ENCODE assay signal across 21 cellular contexts in genomic region chr16:53458623-53459022, GRCh38. TPM values are rescaled to one million over a fixed set of nuclear protein-coding genes. Genes with fewer than 3 reads are reported as not detected.
A peak's percentile ranks its signal among the peaks of the same experiment; 100 is the strongest.
DNase-seq lines count a peak whose midpoint lies in the region; ATAC-seq and TF ChIP-seq lines count a peak whose summit lies in the region.
"Had no signal": no experiment of that assay in that cellular context is flagged by ENCODE, and none has a peak within 500 bp of the region (broad histone marks: within the 10 kb centered on the region; RNA-seq: fewer than 3 reads in every experiment).

No MANE protein-coding gene starts in this region.

- peaks cover 74% of the 10 kb centered on the region for H3K36me3 Mint-ChIP-seq in T-helper 1 cell treated with Interleukin-12 subunit alpha and Interleukin-12 subunit beta and Interleukin-4 antibody, amounts not matched to agents 30 μg/mL and 1 μg/mL, for 36 hours (ENCODE audit: low read depth)
- H3K36me3 Mint-ChIP-seq in activated CD8-positive, alpha-beta T cell treated with anti-CD3 and anti-CD28 coated beads for 36 hours (ENCODE audit: low read depth) = peaks cover 72% of the 10 kb centered on the region
- peaks cover 6 to 74% (median 70%) of the 10 kb centered on the region in 5 donors for H3K36me3 Mint-ChIP-seq in naive thymus-derived CD4-positive, alpha-beta T cell

- H3K79me2 ChIP-seq in DND-41 (ENCODE audit: insufficient read depth, low read length) (no peaks in the 10 kb centered on the region), trophoblast cell (ENCODE audit: control insufficient read depth, insufficient read depth, low read length, poor library complexity) (no peaks in the 10 kb centered on the region)

- TF ChIP-seq POLR2A in gastrocnemius medialis (IDR thresholded peaks at IDR 0.05) = no peak

- in situ Hi-C loops in gastrocnemius medialis (cut with MboI; ENCODE audit: low sequenced_read_pairs in 4 of 4) = loop anchor here in 1 of 4 donors (25.0 kb wide), 1 partner anchor 146 kb away; no protein-coding TSS in a partner anchor

- H3K18ac ChIP-seq in trophoblast cell (ENCODE audit: low read length) = no peak overlapping the region

- H4K8ac ChIP-seq in trophoblast cell (ENCODE audit: low read depth, low read length) = no peak overlapping the region

- no peaks in the 10 kb centered on the region for H3K79me1 ChIP-seq in trophoblast cell (ENCODE audit: low read length)

- H4K20me1 ChIP-seq in DND-41 (ENCODE audit: insufficient read depth, low read length) = peaks cover 29% of the 10 kb centered on the region

- CTCF ChIA-PET in activated CD8-positive, alpha-beta T cell treated with anti-CD3 and anti-CD28 coated beads for 36 hours (lab: Charles Lee) = interaction anchor here (1.7 kb wide), 1 partner anchor 44 kb away, joined by 5 read pairs; the partner anchor contains the start of gene AKTIP
- CTCF ChIA-PET in naive thymus-derived CD4-positive, alpha-beta T cell (lab: Charles Lee) = interaction anchor here (0.7 to 3.8 kb wide), 3 partner anchors 8 to 24 kb away, joined by 3 to 41 read pairs (median 3); partner anchors contain the start of gene RBL2

- H3K4me2 ChIP-seq in DND-41 (ENCODE audit: insufficient read depth, low read length) = 0 out of 2 replicates have a peak overlapping the region, but pooled peaks have one; percentile 59
- no peak overlapping the region for H3K4me2 ChIP-seq in trophoblast cell (ENCODE audit: low read length)
- H3K4me2 ChIP-seq: BLaER1, GM23338 had no signal

- H3K9ac ChIP-seq in DND-41 (ENCODE audit: low read depth, low read length) = no peak overlapping the region
- no peak overlapping the region for H3K9ac ChIP-seq in trophoblast cell (ENCODE audit: low read length)
- H3K9ac ChIP-seq: BLaER1 had no signal

- peaks cover 68% of the 10 kb centered on the region for H3K36me3 ChIP-seq in DND-41 (ENCODE audit: insufficient read depth, low read length)
- peaks cover 11 to 32% (median 29%) of the 10 kb centered on the region in 3 experiments for H3K36me3 ChIP-seq in naive thymus-derived CD4-positive, alpha-beta T cell (ENCODE audit: control insufficient read depth in 2 of 3, insufficient read depth in 3 of 3, low read length in 3 of 3)
- peaks cover 3 to 85% of the 10 kb centered on the region in 2 donors for H3K36me3 ChIP-seq in gastrocnemius medialis
- peaks cover 14 to 19% of the 10 kb centered on the region in 2 experiments for H3K36me3 ChIP-seq in trophoblast cell (ENCODE audit: control insufficient read depth in 1 of 2, insufficient read depth in 2 of 2, low read length in 2 of 2)

- H3K4me3 ChIP-seq in DND-41 (ENCODE audit: low read depth in 1 of 2, low read length in 2 of 2) (no peak overlapping the region), gastrocnemius medialis (no peak overlapping the region), trophoblast cell (ENCODE audit: low read depth, low read length) (no peak overlapping the region)
- peak overlapping the region; percentile 8 for H3K4me3 ChIP-seq in naive thymus-derived CD4-positive, alpha-beta T cell (ENCODE audit: low read length)
- H3K4me3 ChIP-seq: BLaER1, colonic mucosa, GM23338, prostate gland, SJCRH30, skin epidermis had no signal

- H3K4me1 Mint-ChIP-seq in T-helper 1 cell treated with Interleukin-12 subunit alpha and Interleukin-12 subunit beta and Interleukin-4 antibody, amounts not matched to agents 30 μg/mL and 1 μg/mL, for 36 hours (ENCODE audit: low read depth) = peaks cover 70% of the 10 kb centered on the region
- H3K4me1 Mint-ChIP-seq in activated CD8-positive, alpha-beta T cell treated with anti-CD3 and anti-CD28 coated beads for 36 hours (ENCODE audit: low read depth) = peaks cover 85% of the 10 kb centered on the region
- H3K4me1 Mint-ChIP-seq in naive thymus-derived CD4-positive, alpha-beta T cell = peaks cover 59 to 100% (median 88%) of the 10 kb centered on the region in 7 donors

- WGBS in trophoblast cell (ENCODE audit: extremely low coverage, insufficient coverage, insufficient read length) = no CpG with 5 or more reads among the region's 8 CpGs

- H3K14ac ChIP-seq in trophoblast cell (ENCODE audit: low read length) = no peak overlapping the region

- no peak overlapping the region for H2AK5ac ChIP-seq in trophoblast cell (ENCODE audit: low read length)

- peaks cover 4% of the 10 kb centered on the region for H3K9me3 Mint-ChIP-seq in T-helper 1 cell treated with Interleukin-12 subunit alpha and Interleukin-12 subunit beta and Interleukin-4 antibody, amounts not matched to agents 30 μg/mL and 1 μg/mL, for 36 hours
- H3K9me3 Mint-ChIP-seq in activated CD8-positive, alpha-beta T cell treated with anti-CD3 and anti-CD28 coated beads for 36 hours = no peaks in the 10 kb centered on the region
- H3K9me3 Mint-ChIP-seq in naive thymus-derived CD4-positive, alpha-beta T cell = peaks cover 0 to 3% (median 0%) of the 10 kb centered on the region in 11 donors
- H3K9me3 Mint-ChIP-seq: GM23338, naive B cell had no signal

- H3K27ac ChIP-seq in DND-41 (ENCODE audit: low read length) (peak overlapping the region; percentile 49), gastrocnemius medialis (no peak overlapping the region), trophoblast cell (ENCODE audit: low read depth, low read length) (no peak overlapping the region)
- H3K27ac ChIP-seq in naive thymus-derived CD4-positive, alpha-beta T cell (ENCODE audit: low read depth, low read length) = peak overlapping the region; percentile 65
- H3K27ac ChIP-seq: 22Rv1, BLaER1, colonic mucosa, prostate gland, SJCRH30 had no signal

- H3K9me3 ChIP-seq in DND-41 (ENCODE audit: insufficient read depth, low read length, severe bottlenecking) = no peaks in the 10 kb centered on the region
- H3K9me3 ChIP-seq in naive thymus-derived CD4-positive, alpha-beta T cell (ENCODE audit: control insufficient read depth in 2 of 3, low read length in 3 of 3) = no peaks in the 10 kb centered on the region
- no peaks in the 10 kb centered on the region for H3K9me3 ChIP-seq in gastrocnemius medialis
- H3K9me3 ChIP-seq in trophoblast cell (ENCODE audit: insufficient read depth, low read depth, low read length) = no peaks in the 10 kb centered on the region
- H3K9me3 ChIP-seq: BLaER1, colonic mucosa, prostate gland, SJCRH30 had no signal

- TF ChIP-seq CTCF in DND-41 (IDR thresholded peaks at IDR 0.05; ENCODE audit: borderline replicate concordance, extremely low read depth, low read length, poor library complexity, severe bottlenecking) (no peak), gastrocnemius medialis (IDR thresholded peaks at IDR 0.05 in 4 of 5, conservative IDR thresholded peaks at IDR 0.05 in 1 of 5) (no peak)
- no peak for TF ChIP-seq CTCF in activated CD8-positive, alpha-beta T cell treated with anti-CD3 and anti-CD28 coated beads for 36 hours (IDR thresholded peaks at IDR 0.05)

- POLR2A ChIA-PET in activated CD8-positive, alpha-beta T cell treated with anti-CD3 and anti-CD28 coated beads for 36 hours (lab: Charles Lee) = interaction anchor here (0.7 to 1.2 kb wide), 3 partner anchors 10 to 24 kb away, joined by 3 to 5 read pairs (median 3); no protein-coding TSS in a partner anchor
- POLR2A ChIA-PET in naive thymus-derived CD4-positive, alpha-beta T cell (lab: Charles Lee) = interaction anchor here (0.7 to 18.1 kb wide), 10 partner anchors 12 to 90 kb away, joined by 3 to 517 read pairs (median 14); partner anchors contain the start of genes AKTIP and RBL2

- no peaks in the 10 kb centered on the region for H3K27me3 Mint-ChIP-seq in T-helper 1 cell treated with Interleukin-12 subunit alpha and Interleukin-12 subunit beta and Interleukin-4 antibody, amounts not matched to agents 30 μg/mL and 1 μg/mL, for 36 hours (ENCODE audit: low read depth)
- no peaks in the 10 kb centered on the region for H3K27me3 Mint-ChIP-seq in activated CD8-positive, alpha-beta T cell treated with anti-CD3 and anti-CD28 coated beads for 36 hours
- peaks cover 0 to 2% (median 0%) of the 10 kb centered on the region in 5 donors for H3K27me3 Mint-ChIP-seq in naive thymus-derived CD4-positive, alpha-beta T cell
- H3K27me3 Mint-ChIP-seq: naive B cell had no signal

- no peak overlapping the region for H4K91ac ChIP-seq in trophoblast cell (ENCODE audit: low read depth, low read length)

- no peak overlapping the region for H3K23ac ChIP-seq in trophoblast cell (ENCODE audit: low read length)

- no peak overlapping the region for H2AFZ ChIP-seq in DND-41 (ENCODE audit: low read depth, low read length)
- no peak overlapping the region for H2AFZ ChIP-seq in trophoblast cell (ENCODE audit: insufficient read depth, low read length, poor library complexity)
- H2AFZ ChIP-seq: GM23338 had no signal

- no peak overlapping the region for H4K12ac ChIP-seq in trophoblast cell (ENCODE audit: low read depth, low read length)

- H2BK12ac ChIP-seq in trophoblast cell (ENCODE audit: low read length) = no peak overlapping the region

- H2BK5ac ChIP-seq in trophoblast cell (ENCODE audit: low read depth, low read length, poor library complexity) = no peak overlapping the region

- peak overlapping the region; percentile 84 for H3K27ac Mint-ChIP-seq in T-helper 1 cell treated with Interleukin-12 subunit alpha and Interleukin-12 subunit beta and Interleukin-4 antibody, amounts not matched to agents 30 μg/mL and 1 μg/mL, for 36 hours
- H3K27ac Mint-ChIP-seq in activated CD8-positive, alpha-beta T cell treated with anti-CD3 and anti-CD28 coated beads for 36 hours = peak overlapping the region; percentile 72
- peak overlapping the region; percentile 88 to 99 (median 96) for H3K27ac Mint-ChIP-seq in naive thymus-derived CD4-positive, alpha-beta T cell
- H3K27ac Mint-ChIP-seq: GM23338 had no signal

- DNase-seq in T-helper 1 cell (no peak), DND-41 (no peak), NOMO-1 (lab: John Stamatoyannopoulos, UW; ENCODE audit: unreplicated experiment in 2 of 2) (no peak), gastrocnemius medialis (no peak), trophoblast cell (no peak)
- DNase-seq in activated CD8-positive, alpha-beta T cell treated with anti-CD3 and anti-CD28 coated beads for 36 hours = no peak
- no peak for DNase-seq in naive thymus-derived CD4-positive, alpha-beta T cell
- DNase-seq: activated effector memory CD4-positive, alpha-beta T cell treated with anti-CD3 and anti-CD28 coated beads, Interleukin-2, amount 50 U/mL, for 16 hours; colonic mucosa; DMS79; hippocampal formation; kidney; naive B cell; SJCRH30; stimulated activated CD4-positive, alpha-beta T cell treated with anti-CD3 and anti-CD28 coated beads, Interleukin-4, amount 100 ng/mL, for 24 hours had no signal

- no peak overlapping the region for H2BK120ac ChIP-seq in trophoblast cell (ENCODE audit: insufficient read depth, low read length, poor library complexity)

- H3K4me3 Mint-ChIP-seq in T-helper 1 cell treated with Interleukin-12 subunit alpha and Interleukin-12 subunit beta and Interleukin-4 antibody, amounts not matched to agents 30 μg/mL and 1 μg/mL, for 36 hours = peak overlapping the region; percentile 83
- peak overlapping the region; percentile 68 for H3K4me3 Mint-ChIP-seq in activated CD8-positive, alpha-beta T cell treated with anti-CD3 and anti-CD28 coated beads for 36 hours
- H3K4me3 Mint-ChIP-seq in naive thymus-derived CD4-positive, alpha-beta T cell = peak overlapping the region; percentile 64 to 93 (median 87)
- H3K4me3 Mint-ChIP-seq: GM23338 had no signal

- H3K4me1 ChIP-seq in DND-41 (ENCODE audit: insufficient read depth, low read length) (peaks cover 50% of the 10 kb centered on the region), gastrocnemius medialis (no peaks in the 10 kb centered on the region), trophoblast cell (ENCODE audit: control insufficient read depth in 1 of 2, insufficient read depth in 2 of 2, low read length in 2 of 2) (no peaks in the 10 kb centered on the region)
- H3K4me1 ChIP-seq in naive thymus-derived CD4-positive, alpha-beta T cell (ENCODE audit: control insufficient read depth in 2 of 2, insufficient read depth in 2 of 2, low read length in 2 of 2) = peaks cover 70 to 76% of the 10 kb centered on the region in 2 donors
- H3K4me1 ChIP-seq: colonic mucosa, SJCRH30 had no signal

- no peak overlapping the region for H3K4ac ChIP-seq in trophoblast cell (ENCODE audit: low read depth, low read length)

- H3K27me3 ChIP-seq in DND-41 (ENCODE audit: insufficient read depth, low read length, poor library complexity) (no peaks in the 10 kb centered on the region), gastrocnemius medialis (no peaks in the 10 kb centered on the region), trophoblast cell (ENCODE audit: insufficient read depth, low read length) (no peaks in the 10 kb centered on the region)
- no peaks in the 10 kb centered on the region for H3K27me3 ChIP-seq in naive thymus-derived CD4-positive, alpha-beta T cell (ENCODE audit: control insufficient read depth in 2 of 2, insufficient read depth in 2 of 2, low read length in 2 of 2)
- H3K27me3 ChIP-seq: BLaER1, colonic mucosa, SJCRH30 had no signal

- ATAC-seq in DND-41 (ENCODE audit: insufficient read depth, low read depth) (no peak), gastrocnemius medialis (no peak)
- ATAC-seq in activated CD8-positive, alpha-beta T cell treated with anti-CD3 and anti-CD28 coated beads for 36 hours = no peak
- no peak for ATAC-seq in naive thymus-derived CD4-positive, alpha-beta T cell
- ATAC-seq: GM23338 had no signal

- intact Hi-C loops in activated CD8-positive, alpha-beta T cell treated with anti-CD3 and anti-CD28 coated beads for 36 hours (cut with micrococcal nuclease) = loop anchor here (5.0 kb wide), 1 partner anchor 44 kb away; the partner anchor contains the start of gene AKTIP
- intact Hi-C loops in naive thymus-derived CD4-positive, alpha-beta T cell (cut with micrococcal nuclease) = loop anchor here (1.0 to 5.0 kb wide), 2 partner anchors 12 to 244 kb away; partner anchors contain the start of genes FTO (in 1 of the 2) and RPGRIP1L (in 1 of the 2)
- intact Hi-C loops in gastrocnemius medialis (cut with DNase I; ENCODE audit: low total_unique reads) = loop anchor here (10.0 kb wide), 1 partner anchor 144 kb away; no protein-coding TSS in a partner anchor

RNA-seq across cellular contexts. Expression of gene RBL2, which starts 24.4 kb away (rescaled TPM):
- 10 to 100 TPM; 67.2 to 73.5 TPM for total RNA-seq in activated CD8-positive, alpha-beta T cell treated with anti-CD3 and anti-CD28 coated beads for 36 hours
- 100 to 1,000 TPM; 158 to 452 (median 206) TPM for total RNA-seq in naive thymus-derived CD4-positive, alpha-beta T cell
- 100 to 1,000 TPM; 253 to 328 TPM for polyA plus RNA-seq in naive thymus-derived CD4-positive, alpha-beta T cell
- total RNA-seq in gastrocnemius medialis = 10 to 100 TPM; 48.0 to 60.6 (median 58.0) TPM
- polyA plus RNA-seq in trophoblast cell (2013) = 18.2 and 18.5 TPM in 2 replicates

RNA-seq across cellular contexts. Expression of gene AKTIP, which starts 44.4 kb away (rescaled TPM):
- 10 to 100 TPM; 24.4 to 24.7 TPM for total RNA-seq in activated CD8-positive, alpha-beta T cell treated with anti-CD3 and anti-CD28 coated beads for 36 hours
- 100 to 1,000 TPM in 2 of 5 experiments, 10 to 100 TPM in 3; 42.9 to 122 (median 66.7) TPM for total RNA-seq in naive thymus-derived CD4-positive, alpha-beta T cell
- polyA plus RNA-seq in naive thymus-derived CD4-positive, alpha-beta T cell = 100 to 1,000 TPM; 102 to 130 TPM
- 100 to 1,000 TPM in 1 of 4 donors, 10 to 100 TPM in 3; 86.2 to 102 (median 94.1) TPM for total RNA-seq in gastrocnemius medialis
- 35.9 and 37.5 TPM in 2 replicates for polyA plus RNA-seq in trophoblast cell (2013)

Comparison
In these comparisons a context has a peak if more than half of its experiments do, and no peak if none do; other contexts are left out.
1. H3K27ac ChIP-seq: peak in DND-41 (single experiment) and naive thymus-derived CD4-positive, alpha-beta T cell (single experiment); none in gastrocnemius medialis (0 of 4) and trophoblast cell (single experiment).
2. Peak in every context shown above with its lines, with median percentiles within 50 percentile points of each other: H3K27ac Mint-ChIP-seq and H3K4me3 Mint-ChIP-seq.